12 cellular contexts compared by ENCODE assay signal in genomic region chr17:58081641-58082340, GRCh38. TPM values are rescaled to one million over a fixed set of nuclear protein-coding genes. Genes with fewer than 3 reads are reported as not detected.
DNase-seq lines count a peak whose midpoint lies in the region; TF ChIP-seq lines count a peak whose summit lies in the region.
"Had no signal": no experiment of that assay in that cellular context is flagged by ENCODE, and none has a peak within 500 bp of the region (broad histone marks: within the 10 kb centered on the region; RNA-seq: fewer than 3 reads in every experiment).

No MANE protein-coding gene starts in this region.

- H3K27me3 ChIP-seq in WERI-Rb-1 (ENCODE audit: insufficient read depth, low read depth, severe bottlenecking) = no peaks in the 10 kb centered on the region
- no peaks in the 10 kb centered on the region for H3K27me3 ChIP-seq in stomach smooth muscle (ENCODE audit: control insufficient read depth in 1 of 2, insufficient read depth in 2 of 2, low read length in 2 of 2)
- no peaks in the 10 kb centered on the region for H3K27me3 ChIP-seq in suprapubic skin
- H3K27me3 ChIP-seq: testis had no signal

- 86% methylated on average over 16 of the region's 16 CpGs for WGBS in suprapubic skin

- H3K4me3 ChIP-seq in WERI-Rb-1 (ENCODE audit: low read depth, low read length) (no peak overlapping the region), stomach smooth muscle (ENCODE audit: low read length in 2 of 2) (no peak overlapping the region), suprapubic skin (no peak overlapping the region)

- DNase-seq in T-helper 2 cell treated with Interferon-gamma antibody and Interleukin-4, amounts not matched to agents 5 μg/mL and 100 μg/mL, for 36 hours (ENCODE audit: low spot score) = no peak
- DNase-seq in T-helper 2 cell (no peak), WERI-Rb-1 (peak; percentile 76), medulla oblongata (ENCODE audit: extremely low spot score) (peak; percentile 23), suprapubic skin (ENCODE audit: low spot score in 2 of 2) (no peak), kidney tubule cell (ENCODE audit: low spot score) (no peak), GM19238 (ENCODE audit: insufficient read length, low spot score) (no peak)
- DNase-seq: 8988T, aorta, NCI-H2081, testis had no signal

- H3K9me3 Mint-ChIP-seq in T-helper 2 cell treated with Interferon-gamma antibody and Interleukin-4, amounts not matched to agents 5 μg/mL and 100 μg/mL, for 36 hours = no peaks in the 10 kb centered on the region

- peak overlapping the region; percentile 24 for H3K4me3 Mint-ChIP-seq in T-helper 2 cell treated with Interferon-gamma antibody and Interleukin-4, amounts not matched to agents 5 μg/mL and 100 μg/mL, for 36 hours

- H3K9ac ChIP-seq in stomach smooth muscle (ENCODE audit: low read length in 2 of 2) = no peak overlapping the region

- TF ChIP-seq CTCF in WERI-Rb-1 (IDR thresholded peaks at IDR 0.05; ENCODE audit: low read depth, low read length) = no peak
- TF ChIP-seq CTCF in suprapubic skin (IDR thresholded peaks at IDR 0.05) = no peak

- H3K9me3 ChIP-seq in WERI-Rb-1 (ENCODE audit: severe bottlenecking) = no peaks in the 10 kb centered on the region
- no peaks in the 10 kb centered on the region for H3K9me3 ChIP-seq in stomach smooth muscle (ENCODE audit: control insufficient read depth in 2 of 2, low read length in 2 of 2)
- no peaks in the 10 kb centered on the region for H3K9me3 ChIP-seq in suprapubic skin
- H3K9me3 ChIP-seq: testis had no signal

- peaks cover 18% of the 10 kb centered on the region for H3K4me1 Mint-ChIP-seq in T-helper 2 cell treated with Interferon-gamma antibody and Interleukin-4, amounts not matched to agents 5 μg/mL and 100 μg/mL, for 36 hours (ENCODE audit: low read depth)

- peak overlapping the region; percentile 95 for H3K27ac ChIP-seq in WERI-Rb-1
- H3K27ac ChIP-seq in stomach smooth muscle (ENCODE audit: low read length) = peak overlapping the region; percentile 85
- H3K27ac ChIP-seq in suprapubic skin = no peak overlapping the region

- H3K27me3 Mint-ChIP-seq in T-helper 2 cell treated with Interferon-gamma antibody and Interleukin-4, amounts not matched to agents 5 μg/mL and 100 μg/mL, for 36 hours (ENCODE audit: low read depth) = peaks cover 37% of the 10 kb centered on the region

- no peak for TF ChIP-seq POLR2A in suprapubic skin (IDR thresholded peaks at IDR 0.05)

- peaks cover 23% of the 10 kb centered on the region for H3K36me3 ChIP-seq in WERI-Rb-1
- peaks cover under 1 to 3% of the 10 kb centered on the region in 2 donors for H3K36me3 ChIP-seq in stomach smooth muscle (ENCODE audit: control insufficient read depth in 2 of 2, insufficient read depth in 2 of 2, low read length in 2 of 2)
- no peaks in the 10 kb centered on the region for H3K36me3 ChIP-seq in suprapubic skin

- no peak for TF ChIP-seq EP300 in suprapubic skin (IDR thresholded peaks at IDR 0.05)

- H3K4me1 ChIP-seq in stomach smooth muscle (ENCODE audit: control insufficient read depth, insufficient read depth, low read length) = peaks cover 30% of the 10 kb centered on the region
- peaks cover 30% of the 10 kb centered on the region for H3K4me1 ChIP-seq in suprapubic skin

- peaks cover 13% of the 10 kb centered on the region for H3K36me3 Mint-ChIP-seq in T-helper 2 cell treated with Interferon-gamma antibody and Interleukin-4, amounts not matched to agents 5 μg/mL and 100 μg/mL, for 36 hours (ENCODE audit: low read depth)

- H3K27ac Mint-ChIP-seq in T-helper 2 cell treated with Interferon-gamma antibody and Interleukin-4, amounts not matched to agents 5 μg/mL and 100 μg/mL, for 36 hours = no peak overlapping the region

RNA-seq across cellular contexts. Expression of gene DYNLL2, which starts 1.4 kb away (rescaled TPM):
- total RNA-seq in suprapubic skin = 10 to 100 TPM; 14.6 to 22.4 (median 16.5) TPM

Comparison
In these comparisons a context has a peak if more than half of its experiments do, and no peak if none do; other contexts are left out.
1. DNase-seq: peak in WERI-Rb-1 (single experiment) and medulla oblongata (single experiment); none in T-helper 2 cell treated with Interferon-gamma antibody and Interleukin-4, amounts not matched to agents 5 μg/mL and 100 μg/mL, for 36 hours (single experiment), T-helper 2 cell (0 of 5), suprapubic skin (0 of 2), kidney tubule cell (single experiment) and GM19238 (single experiment).